In the genomic region with DNA sequence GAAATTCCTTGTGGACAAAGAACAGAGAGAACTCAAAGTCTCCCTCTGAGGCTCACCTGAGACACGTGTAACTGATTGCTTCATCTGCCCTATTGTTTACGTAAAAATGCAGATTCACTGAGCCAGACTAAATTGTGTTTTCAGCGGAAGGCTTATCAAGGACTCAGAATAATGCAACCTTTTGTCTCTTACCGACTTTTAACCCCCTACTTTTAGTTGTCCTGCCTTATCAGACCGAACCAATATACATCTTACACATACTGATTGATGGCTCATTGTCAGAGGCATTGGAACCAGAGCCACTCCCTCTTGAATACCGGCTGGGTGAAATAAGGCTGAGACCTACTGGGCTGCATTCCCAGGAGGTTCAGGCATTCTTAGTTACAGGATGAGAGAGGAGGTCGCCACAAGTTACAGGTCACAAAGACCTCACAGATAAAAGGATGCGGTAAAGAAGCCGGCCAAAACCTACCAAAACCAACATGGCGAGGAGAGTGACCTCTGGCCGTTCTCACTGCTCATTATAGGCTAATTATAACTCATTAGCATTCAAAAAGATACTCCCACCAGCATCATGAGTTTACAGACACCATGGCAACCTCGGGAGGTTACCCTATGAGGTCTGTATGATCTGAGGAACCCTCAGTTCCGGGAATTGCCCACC, we compare ENCODE assay signal across 19 cellular contexts.
DNase-seq lines count a peak whose midpoint lies in the region; ATAC-seq, FAIRE-seq and TF ChIP-seq lines count a peak whose summit lies in the region.
"Had no signal": no experiment of that assay in that cellular context is flagged by ENCODE, and none has a peak within 500 bp of the region (broad histone marks: within the 10 kb centered on the region; RNA-seq: fewer than 3 reads in every experiment).

No MANE protein-coding gene starts in this region.

- H3K4me3 ChIP-seq in endodermal cell (ENCODE audit: low read length) = no peak overlapping the region
- H3K4me3 ChIP-seq in keratinocyte (ENCODE audit: control insufficient read depth in 2 of 3, extremely low read depth in 1 of 3, insufficient read depth in 2 of 3, low read depth in 1 of 3, low read length in 3 of 3) = no peak overlapping the region
- H3K4me3 ChIP-seq: SJCRH30 had no signal

- no peak overlapping the region for H3K27ac ChIP-seq in endodermal cell (ENCODE audit: low read depth, low read length)
- no peak overlapping the region for H3K27ac ChIP-seq in keratinocyte (ENCODE audit: control insufficient read depth, insufficient read depth, low read length)
- H3K27ac ChIP-seq: SJCRH30 had no signal

- peaks cover 13% of the 10 kb centered on the region for H3K4me1 Mint-ChIP-seq in endodermal cell

- dilution Hi-C loops in keratinocyte (cut with MboI; ENCODE audit: extremely low pct_ligation_motif_present, low sequenced_read_pairs) = no loop called here

- TF ChIP-seq CTCF in endodermal cell (conservative IDR thresholded peaks at IDR 0.05) = no peak
- TF ChIP-seq CTCF in keratinocyte (optimal IDR thresholded peaks at IDR 0.05 in 1 of 3, IDR thresholded peaks at IDR 0.05 in 1 of 3, conservative IDR thresholded peaks at IDR 0.05 in 1 of 3; ENCODE audit: extremely low read depth in 1 of 3, insufficient read depth in 2 of 3, low read length in 3 of 3) = no peak

- WGBS in endodermal cell (ENCODE audit: insufficient coverage in 1 of 2, insufficient read length in 1 of 2), 2 experiments = 39 to 53% methylated on average over 8 to 13 of the region's 13 CpGs

- peak; percentile 81 for DNase-seq in endodermal cell
- DNase-seq in keratinocyte (ENCODE audit: low read depth, low spot score) = no peak
- no peak for DNase-seq in NCI-H1930 (lab: John Stamatoyannopoulos, UW)
- no peak for DNase-seq in NCI-H1436 (lab: John Stamatoyannopoulos, UW)
- no peak for DNase-seq in kidney glomerular epithelial cell (lab: John Stamatoyannopoulos, UW)
- DNase-seq in Right ventricle myocardium superior = no peak
- DNase-seq: ACHN; CD4-positive, alpha-beta T cell; DMS79 treated with DMSO at 0.1 percent for 48 hours; GF-D8; NCI-H146; NCI-H2107; RPMI8226; SJCRH30; SW 1271 had no signal

- no peaks in the 10 kb centered on the region for H3K27me3 ChIP-seq in endodermal cell (ENCODE audit: control insufficient read depth, insufficient read depth, low read length, poor library complexity, severe bottlenecking)
- H3K27me3 ChIP-seq in keratinocyte (ENCODE audit: control insufficient read depth, extremely low read depth, insufficient read depth, low read length) = peaks cover 18% of the 10 kb centered on the region
- H3K27me3 ChIP-seq: SJCRH30 had no signal

- no peaks in the 10 kb centered on the region for H3K9me3 ChIP-seq in ES-I3 (ENCODE audit: control insufficient read depth, insufficient read depth, low read length)
- H3K9me3 ChIP-seq in endodermal cell (ENCODE audit: control insufficient read depth, low read length) = no peaks in the 10 kb centered on the region
- no peaks in the 10 kb centered on the region for H3K9me3 ChIP-seq in keratinocyte (ENCODE audit: control insufficient read depth, low read depth, low read length)
- H3K9me3 ChIP-seq: SJCRH30 had no signal

- H3K36me3 Mint-ChIP-seq in endodermal cell (ENCODE audit: low read depth) = no peaks in the 10 kb centered on the region
- H3K36me3 Mint-ChIP-seq: IgD-negative memory B cell had no signal

- no peak for ATAC-seq in Right ventricle myocardium superior (ENCODE audit: poor library complexity)

- no peak for TF ChIP-seq EP300 in Ishikawa (IDR thresholded peaks at IDR 0.05; ENCODE audit: borderline replicate concordance)

- intact Hi-C loops in Right ventricle myocardium superior (cut with DNase I) = no loop called here

- no peak for FAIRE-seq in keratinocyte (lab: Jason Lieb, UNC)
- FAIRE-seq: D721Med had no signal

- H3K36me3 ChIP-seq in ES-I3 (ENCODE audit: insufficient read depth, low read length) (no peaks in the 10 kb centered on the region), endodermal cell (ENCODE audit: control insufficient read depth, insufficient read depth, low read length) (no peaks in the 10 kb centered on the region), keratinocyte (ENCODE audit: control insufficient read depth in 2 of 2, extremely low read depth in 1 of 2, insufficient read depth in 2 of 2, low read length in 2 of 2) (no peaks in the 10 kb centered on the region)
- H3K36me3 ChIP-seq: SJCRH30 had no signal

- H4K20me1 ChIP-seq in keratinocyte (ENCODE audit: control insufficient read depth, extremely low read depth, insufficient read depth, low read length) = no peaks in the 10 kb centered on the region

- H3K9me1 ChIP-seq in keratinocyte (ENCODE audit: control insufficient read depth, extremely low read depth, insufficient read depth, low read length) = no peaks in the 10 kb centered on the region

- H3K4me2 ChIP-seq in keratinocyte (ENCODE audit: control insufficient read depth, extremely low read depth, insufficient read depth, low read depth, low read length) = peak overlapping the region; percentile 27

- peaks cover 2% of the 10 kb centered on the region for H3K27me3 Mint-ChIP-seq in endodermal cell (ENCODE audit: insufficient read depth)

- H3K27ac Mint-ChIP-seq in endodermal cell = peak overlapping the region; percentile 71
- H3K27ac Mint-ChIP-seq: CD4-positive, alpha-beta T cell; IgD-negative memory B cell had no signal

- H3K9ac ChIP-seq in ES-I3 (ENCODE audit: low read depth, low read length) (peak overlapping the region; percentile 60; the same call in 1 of the 2 replicates), endodermal cell (ENCODE audit: extremely low read depth, low read length, poor library complexity, severe bottlenecking) (peak overlapping the region; percentile 21), keratinocyte (ENCODE audit: control insufficient read depth, extremely low read depth, insufficient read depth, low read length) (no peak overlapping the region)

- no peak for TF ChIP-seq RAD21 in Ishikawa (IDR thresholded peaks at IDR 0.05; ENCODE audit: low read depth)

- H2AFZ ChIP-seq in keratinocyte (ENCODE audit: control insufficient read depth, low read length) = peak overlapping the region; percentile 31

- H3K4me3 Mint-ChIP-seq in endodermal cell = peak overlapping the region; percentile 45
- H3K4me3 Mint-ChIP-seq: CD4-positive, alpha-beta T cell; IgD-negative memory B cell had no signal

- no peaks in the 10 kb centered on the region for H3K9me3 Mint-ChIP-seq in endodermal cell
- H3K9me3 Mint-ChIP-seq: CD4-positive, alpha-beta T cell had no signal

- no peaks in the 10 kb centered on the region for H3K4me1 ChIP-seq in ES-I3 (ENCODE audit: insufficient read depth, low read length)
- H3K4me1 ChIP-seq in endodermal cell (ENCODE audit: control insufficient read depth, insufficient read depth, low read length) = no peaks in the 10 kb centered on the region
- peaks cover 11% of the 10 kb centered on the region for H3K4me1 ChIP-seq in keratinocyte (ENCODE audit: control insufficient read depth, extremely low read depth, insufficient read depth, low read length)
- H3K4me1 ChIP-seq: SJCRH30 had no signal

- H3K79me2 ChIP-seq in keratinocyte (ENCODE audit: control insufficient read depth, insufficient read depth, low read length) = no peaks in the 10 kb centered on the region

TF ChIP-seq in Ishikawa, 13 proteins besides CTCF, POLR2A, EP300 and RAD21:
- TF ChIP-seq, protein P1, sequence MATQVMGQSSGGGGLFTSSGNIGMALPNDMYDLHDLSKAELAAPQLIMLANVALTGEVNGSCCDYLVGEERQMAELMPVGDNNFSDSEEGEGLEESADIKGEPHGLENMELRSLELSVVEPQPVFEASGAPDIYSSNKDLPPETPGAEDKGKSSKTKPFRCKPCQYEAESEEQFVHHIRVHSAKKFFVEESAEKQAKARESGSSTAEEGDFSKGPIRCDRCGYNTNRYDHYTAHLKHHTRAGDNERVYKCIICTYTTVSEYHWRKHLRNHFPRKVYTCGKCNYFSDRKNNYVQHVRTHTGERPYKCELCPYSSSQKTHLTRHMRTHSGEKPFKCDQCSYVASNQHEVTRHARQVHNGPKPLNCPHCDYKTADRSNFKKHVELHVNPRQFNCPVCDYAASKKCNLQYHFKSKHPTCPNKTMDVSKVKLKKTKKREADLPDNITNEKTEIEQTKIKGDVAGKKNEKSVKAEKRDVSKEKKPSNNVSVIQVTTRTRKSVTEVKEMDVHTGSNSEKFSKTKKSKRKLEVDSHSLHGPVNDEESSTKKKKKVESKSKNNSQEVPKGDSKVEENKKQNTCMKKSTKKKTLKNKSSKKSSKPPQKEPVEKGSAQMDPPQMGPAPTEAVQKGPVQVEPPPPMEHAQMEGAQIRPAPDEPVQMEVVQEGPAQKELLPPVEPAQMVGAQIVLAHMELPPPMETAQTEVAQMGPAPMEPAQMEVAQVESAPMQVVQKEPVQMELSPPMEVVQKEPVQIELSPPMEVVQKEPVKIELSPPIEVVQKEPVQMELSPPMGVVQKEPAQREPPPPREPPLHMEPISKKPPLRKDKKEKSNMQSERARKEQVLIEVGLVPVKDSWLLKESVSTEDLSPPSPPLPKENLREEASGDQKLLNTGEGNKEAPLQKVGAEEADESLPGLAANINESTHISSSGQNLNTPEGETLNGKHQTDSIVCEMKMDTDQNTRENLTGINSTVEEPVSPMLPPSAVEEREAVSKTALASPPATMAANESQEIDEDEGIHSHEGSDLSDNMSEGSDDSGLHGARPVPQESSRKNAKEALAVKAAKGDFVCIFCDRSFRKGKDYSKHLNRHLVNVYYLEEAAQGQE (IDR thresholded peaks at IDR 0.05; ENCODE audit: low read depth) = no peak
- TF ChIP-seq NFIC (IDR thresholded peaks at IDR 0.05) = no peak
- peak; percentile 62; the same call in 1 of the 2 replicates for TF ChIP-seq CEBPB (IDR thresholded peaks at IDR 0.05)
- no peak for TF ChIP-seq FOXM1 (IDR thresholded peaks at IDR 0.05; ENCODE audit: borderline replicate concordance, low read depth)
- no peak for TF ChIP-seq CREB1 (IDR thresholded peaks at IDR 0.05; ENCODE audit: low read depth)
- TF ChIP-seq, protein P2, sequence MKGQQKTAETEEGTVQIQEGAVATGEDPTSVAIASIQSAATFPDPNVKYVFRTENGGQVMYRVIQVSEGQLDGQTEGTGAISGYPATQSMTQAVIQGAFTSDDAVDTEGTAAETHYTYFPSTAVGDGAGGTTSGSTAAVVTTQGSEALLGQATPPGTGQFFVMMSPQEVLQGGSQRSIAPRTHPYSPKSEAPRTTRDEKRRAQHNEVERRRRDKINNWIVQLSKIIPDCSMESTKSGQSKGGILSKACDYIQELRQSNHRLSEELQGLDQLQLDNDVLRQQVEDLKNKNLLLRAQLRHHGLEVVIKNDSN (IDR thresholded peaks at IDR 0.05) = no peak
- no peak for TF ChIP-seq ZBTB7A (IDR thresholded peaks at IDR 0.05; ENCODE audit: low read depth)
- TF ChIP-seq TAF1 (IDR thresholded peaks at IDR 0.05; ENCODE audit: low read depth) = no peak
